Comparison of ENCODE assay signal across 3 cellular contexts in genomic region chr12:101845312-101845711, GRCh38.
TF ChIP-seq lines count a peak whose summit lies in the region.

No MANE protein-coding gene starts in this region.

TF ChIP-seq in IMR-90, 13 proteins besides CTCF, POLR2A, EP300 and RAD21:
- no peak for TF ChIP-seq CEBPB (IDR thresholded peaks at IDR 0.05; ENCODE audit: low read depth, low read length)

TF ChIP-seq in GM12878, 131 proteins besides CTCF, POLR2A, EP300 and RAD21:
- TF ChIP-seq SKIL (IDR thresholded peaks at IDR 0.05; ENCODE audit: low read depth, poor library complexity, severe bottlenecking) (no peak), BMI1 (IDR thresholded peaks at IDR 0.05; ENCODE audit: borderline replicate concordance) (peak; percentile 70; the same call in 1 of the 2 replicates), SMAD1 (IDR thresholded peaks at IDR 0.05; ENCODE audit: low read depth, partially characterized antibody) (no peak)
- TF ChIP-seq, protein P1, sequence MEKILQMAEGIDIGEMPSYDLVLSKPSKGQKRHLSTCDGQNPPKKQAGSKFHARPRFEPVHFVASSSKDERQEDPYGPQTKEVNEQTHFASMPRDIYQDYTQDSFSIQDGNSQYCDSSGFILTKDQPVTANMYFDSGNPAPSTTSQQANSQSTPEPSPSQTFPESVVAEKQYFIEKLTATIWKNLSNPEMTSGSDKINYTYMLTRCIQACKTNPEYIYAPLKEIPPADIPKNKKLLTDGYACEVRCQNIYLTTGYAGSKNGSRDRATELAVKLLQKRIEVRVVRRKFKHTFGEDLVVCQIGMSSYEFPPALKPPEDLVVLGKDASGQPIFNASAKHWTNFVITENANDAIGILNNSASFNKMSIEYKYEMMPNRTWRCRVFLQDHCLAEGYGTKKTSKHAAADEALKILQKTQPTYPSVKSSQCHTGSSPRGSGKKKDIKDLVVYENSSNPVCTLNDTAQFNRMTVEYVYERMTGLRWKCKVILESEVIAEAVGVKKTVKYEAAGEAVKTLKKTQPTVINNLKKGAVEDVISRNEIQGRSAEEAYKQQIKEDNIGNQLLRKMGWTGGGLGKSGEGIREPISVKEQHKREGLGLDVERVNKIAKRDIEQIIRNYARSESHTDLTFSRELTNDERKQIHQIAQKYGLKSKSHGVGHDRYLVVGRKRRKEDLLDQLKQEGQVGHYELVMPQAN (conservative IDR thresholded peaks at IDR 0.05) = no peak

TF ChIP-seq in neural cell, 6 proteins besides CTCF, POLR2A, EP300 and RAD21:
- TF ChIP-seq TAF1 (IDR thresholded peaks at IDR 0.05; ENCODE audit: low read depth) (no peak), POLR2AphosphoS5 (IDR thresholded peaks at IDR 0.05) (peak; percentile 27)
